In the genomic region with DNA sequence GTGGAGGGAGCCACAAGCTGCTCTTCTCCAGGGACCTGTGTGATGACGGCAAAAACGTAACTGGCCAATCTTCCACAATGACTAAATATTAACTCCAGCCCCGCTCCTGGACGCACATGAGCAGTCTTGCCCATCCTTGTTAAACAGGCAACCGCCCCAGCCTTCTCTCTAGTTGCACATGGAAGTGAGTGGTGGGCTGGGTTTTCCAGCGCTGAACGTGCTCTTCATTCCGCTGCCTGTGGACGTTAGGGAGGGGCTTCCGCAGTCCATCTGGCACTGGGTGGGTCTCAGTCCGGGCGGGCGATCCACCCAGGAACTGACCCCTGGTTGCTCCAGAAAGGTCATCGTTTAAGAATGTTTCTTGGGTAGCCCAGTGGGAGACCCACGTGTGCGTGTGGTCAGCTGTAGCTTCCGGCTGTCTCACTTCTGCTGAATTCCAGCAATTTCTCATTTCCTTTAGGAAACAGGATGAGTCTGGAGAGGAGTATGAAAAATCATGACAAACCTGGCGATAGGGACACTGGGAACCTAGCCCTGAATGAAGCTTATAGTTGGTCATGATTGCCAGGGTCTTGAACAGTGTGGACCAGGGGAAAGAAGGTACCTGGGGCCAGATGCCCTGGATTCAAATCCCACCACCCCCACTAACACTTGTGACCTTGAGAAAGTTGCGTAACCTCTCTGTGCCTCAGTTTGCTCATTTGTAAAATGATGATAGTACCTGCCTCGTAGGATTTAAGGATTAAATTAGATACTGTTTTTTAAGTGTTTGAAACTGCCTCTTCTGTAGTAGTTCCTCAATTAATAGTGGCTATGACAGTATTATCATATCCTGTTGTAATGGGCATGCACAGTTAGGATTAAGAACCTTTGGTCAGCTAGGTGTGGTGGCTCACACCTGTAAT, we compare ENCODE assay signal across 1 cellular context.
TF ChIP-seq lines count a peak whose summit lies in the region.

No MANE protein-coding gene starts in this region.

TF ChIP-seq in SK-N-SH, 30 proteins besides CTCF, POLR2A, EP300 and RAD21 (continued from another document):
- TF ChIP-seq MEF2A (IDR thresholded peaks at IDR 0.05; ENCODE audit: borderline replicate concordance, low read depth) = 0 out of 2 replicates have a peak, but pooled peaks have one; percentile 38
- TF ChIP-seq, protein P1, sequence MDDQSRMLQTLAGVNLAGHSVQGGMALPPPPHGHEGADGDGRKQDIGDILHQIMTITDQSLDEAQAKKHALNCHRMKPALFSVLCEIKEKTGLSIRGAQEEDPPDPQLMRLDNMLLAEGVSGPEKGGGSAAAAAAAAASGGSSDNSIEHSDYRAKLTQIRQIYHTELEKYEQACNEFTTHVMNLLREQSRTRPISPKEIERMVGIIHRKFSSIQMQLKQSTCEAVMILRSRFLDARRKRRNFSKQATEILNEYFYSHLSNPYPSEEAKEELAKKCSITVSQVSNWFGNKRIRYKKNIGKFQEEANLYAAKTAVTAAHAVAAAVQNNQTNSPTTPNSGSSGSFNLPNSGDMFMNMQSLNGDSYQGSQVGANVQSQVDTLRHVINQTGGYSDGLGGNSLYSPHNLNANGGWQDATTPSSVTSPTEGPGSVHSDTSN (IDR thresholded peaks at IDR 0.05) = peak; percentile 86
- TF ChIP-seq YY1 (IDR thresholded peaks at IDR 0.05; ENCODE audit: low read depth) = no peak
- TF ChIP-seq GABPA (IDR thresholded peaks at IDR 0.05; ENCODE audit: low read depth) = peak; percentile 64
- TF ChIP-seq POLR2AphosphoS5 (IDR thresholded peaks at IDR 0.05; ENCODE audit: low read depth, low read length) = peak; percentile 71; the same call in 1 of the 2 replicates
- no peak for TF ChIP-seq GATA2 (CRISPR knock-in tag; IDR thresholded peaks at IDR 0.05)
- no peak for TF ChIP-seq NRF1 (IDR thresholded peaks at IDR 0.05; ENCODE audit: low read depth, low read length)
- TF ChIP-seq, protein P2, sequence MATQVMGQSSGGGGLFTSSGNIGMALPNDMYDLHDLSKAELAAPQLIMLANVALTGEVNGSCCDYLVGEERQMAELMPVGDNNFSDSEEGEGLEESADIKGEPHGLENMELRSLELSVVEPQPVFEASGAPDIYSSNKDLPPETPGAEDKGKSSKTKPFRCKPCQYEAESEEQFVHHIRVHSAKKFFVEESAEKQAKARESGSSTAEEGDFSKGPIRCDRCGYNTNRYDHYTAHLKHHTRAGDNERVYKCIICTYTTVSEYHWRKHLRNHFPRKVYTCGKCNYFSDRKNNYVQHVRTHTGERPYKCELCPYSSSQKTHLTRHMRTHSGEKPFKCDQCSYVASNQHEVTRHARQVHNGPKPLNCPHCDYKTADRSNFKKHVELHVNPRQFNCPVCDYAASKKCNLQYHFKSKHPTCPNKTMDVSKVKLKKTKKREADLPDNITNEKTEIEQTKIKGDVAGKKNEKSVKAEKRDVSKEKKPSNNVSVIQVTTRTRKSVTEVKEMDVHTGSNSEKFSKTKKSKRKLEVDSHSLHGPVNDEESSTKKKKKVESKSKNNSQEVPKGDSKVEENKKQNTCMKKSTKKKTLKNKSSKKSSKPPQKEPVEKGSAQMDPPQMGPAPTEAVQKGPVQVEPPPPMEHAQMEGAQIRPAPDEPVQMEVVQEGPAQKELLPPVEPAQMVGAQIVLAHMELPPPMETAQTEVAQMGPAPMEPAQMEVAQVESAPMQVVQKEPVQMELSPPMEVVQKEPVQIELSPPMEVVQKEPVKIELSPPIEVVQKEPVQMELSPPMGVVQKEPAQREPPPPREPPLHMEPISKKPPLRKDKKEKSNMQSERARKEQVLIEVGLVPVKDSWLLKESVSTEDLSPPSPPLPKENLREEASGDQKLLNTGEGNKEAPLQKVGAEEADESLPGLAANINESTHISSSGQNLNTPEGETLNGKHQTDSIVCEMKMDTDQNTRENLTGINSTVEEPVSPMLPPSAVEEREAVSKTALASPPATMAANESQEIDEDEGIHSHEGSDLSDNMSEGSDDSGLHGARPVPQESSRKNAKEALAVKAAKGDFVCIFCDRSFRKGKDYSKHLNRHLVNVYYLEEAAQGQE (IDR thresholded peaks at IDR 0.05; ENCODE audit: low read depth, low read length) = peak; percentile 70
- TF ChIP-seq MXI1 (IDR thresholded peaks at IDR 0.05; ENCODE audit: low read depth, low read length) = no peak
